25 cellular contexts compared by ENCODE assay signal in the genomic region with DNA sequence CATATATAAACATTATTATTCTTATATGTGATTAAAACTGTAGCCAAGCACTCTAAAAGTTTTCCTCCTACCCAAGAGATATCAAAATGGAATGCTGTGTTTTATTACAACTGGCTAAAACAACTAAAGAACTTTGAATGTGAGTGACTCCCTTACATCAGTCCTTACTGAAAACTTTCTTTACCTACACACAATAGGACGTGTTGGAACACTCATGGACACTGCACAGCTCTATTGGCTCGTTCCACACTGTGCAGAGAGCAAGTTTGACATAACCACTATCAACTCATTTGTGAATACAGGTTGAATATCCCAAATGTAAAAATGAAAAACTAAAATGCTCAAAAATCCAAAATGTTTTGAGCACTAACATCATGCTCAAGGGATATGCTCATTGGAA.
DNase-seq lines count a peak whose midpoint lies in the region; ATAC-seq and TF ChIP-seq lines count a peak whose summit lies in the region.
"Had no signal": no experiment of that assay in that cellular context is flagged by ENCODE, and none has a peak within 500 bp of the region (broad histone marks: within the 10 kb centered on the region; RNA-seq: fewer than 3 reads in every experiment).

No MANE protein-coding gene starts in this region.

- H3K27me3 ChIP-seq in Panc1 (ENCODE audit: control insufficient read depth, insufficient read depth, low read length) (no peaks in the 10 kb centered on the region), right lobe of liver (no peaks in the 10 kb centered on the region), adrenal gland (peaks cover 3% of the 10 kb centered on the region)

- DNase-seq in Panc1 (ENCODE audit: low read depth, low spot score) (no peak), chondrocyte (ENCODE audit: low spot score) (no peak), right lobe of liver (no peak), putamen (ENCODE audit: low spot score) (no peak), DMS153 treated with DMSO at 0.1 percent for 48 hours (lab: John Stamatoyannopoulos, UW; ENCODE audit: unreplicated experiment) (no peak), adrenal gland (no peak)
- no peak for DNase-seq in activated CD8-positive, alpha-beta memory T cell treated with anti-CD3 and anti-CD28 coated beads, Interleukin-2, amount 50 U/mL, for 4 hours
- DNase-seq: activated CD8-positive, alpha-beta T cell treated with anti-CD3 and anti-CD28 coated beads, Interleukin-2, amount 10 ng/mL, durations not matched to agents 7 days and 5 days; activated T-cell treated with anti-CD3 and anti-CD28 coated beads for 4 hours; CD8-positive, alpha-beta T cell; DMS 273 treated with DMSO at 0.1 percent for 48 hours; effector CD8-positive, alpha-beta T cell; H9; hippocampal formation; KG1; naive thymus-derived CD8-positive, alpha-beta T cell; NCI-H1417; NCI-H2081 treated with DMSO at 0.1 percent for 48 hours; retina; stimulated activated CD4-positive, alpha-beta T cell treated with anti-CD3 and anti-CD28 coated beads, Interleukin-2, amount 100 ng/mL, for 24 hours had no signal

- no peaks in the 10 kb centered on the region for H3K27me3 Mint-ChIP-seq in chondrocyte (ENCODE audit: low read depth)
- H3K27me3 Mint-ChIP-seq: activated naive CD8-positive, alpha-beta T cell; B cell had no signal

- H3K4me1 ChIP-seq in Panc1 (ENCODE audit: control insufficient read depth, insufficient read depth, low read length) (no peaks in the 10 kb centered on the region), right lobe of liver (peaks cover 0 to 18% (median 9%) of the 10 kb centered on the region in 4 donors), adrenal gland (replicated peaks in 1 of 2) (no peaks in the 10 kb centered on the region)
- H3K4me1 ChIP-seq: left ventricle myocardium inferior had no signal

- H3K36me3 ChIP-seq in Panc1 (ENCODE audit: control insufficient read depth, insufficient read depth, low read length) (no peaks in the 10 kb centered on the region), right lobe of liver (no peaks in the 10 kb centered on the region), adrenal gland (replicated peaks in 1 of 2) (no peaks in the 10 kb centered on the region)
- H3K36me3 ChIP-seq: left ventricle myocardium inferior had no signal

- H3K27ac Mint-ChIP-seq in chondrocyte (ENCODE audit: unreplicated experiment): peak overlapping the region; percentile 41
- H3K27ac Mint-ChIP-seq: activated CD8-positive, alpha-beta T cell treated with anti-CD3 and anti-CD28 coated beads, Interleukin-2, amount 10 ng/mL, durations not matched to agents 7 days and 5 days; activated naive CD8-positive, alpha-beta T cell; B cell; CD8-positive, alpha-beta T cell; H9; naive thymus-derived CD8-positive, alpha-beta T cell had no signal

- H3K4me3 ChIP-seq in Panc1 (ENCODE audit: low read depth in 2 of 2, low read length in 2 of 2): no peak overlapping the region
- no peak overlapping the region for H3K4me3 ChIP-seq in right lobe of liver
- no peak overlapping the region for H3K4me3 ChIP-seq in adrenal gland
- H3K4me3 ChIP-seq: left ventricle myocardium inferior, SK-N-MC had no signal

- WGBS in right lobe of liver (ENCODE audit: insufficient coverage, low coverage, low lambda C conversion rate, missing lambda C conversion rate): 24% methylated on average over 2 of the region's 2 CpGs
- 49 to 64% (median 54%) methylated on average over 2 of the region's 2 CpGs for WGBS in adrenal gland, 4 donors

- CTCF ChIA-PET in Panc1 (lab: Charles Lee): no interaction called here

- no peak overlapping the region for H3K4me3 Mint-ChIP-seq in chondrocyte (ENCODE audit: unreplicated experiment)
- H3K4me3 Mint-ChIP-seq: activated CD8-positive, alpha-beta T cell treated with anti-CD3 and anti-CD28 coated beads, Interleukin-2, amount 10 ng/mL, durations not matched to agents 7 days and 5 days; activated naive CD8-positive, alpha-beta T cell; B cell; CD8-positive, alpha-beta T cell; H9; naive thymus-derived CD8-positive, alpha-beta T cell had no signal

- in situ Hi-C loops in Panc1 (cut with HindIII; ENCODE audit: low pct_unique_long_range_greater_than_20kb, low sequenced_read_pairs): no loop called here

- intact Hi-C loops in Panc1 (cut with micrococcal nuclease; ENCODE audit: unreplicated experiment) (no loop called here), right lobe of liver (cut with DNase I) (no loop called here), adrenal gland (cut with DNase I) (no loop called here)

- peaks cover 32% of the 10 kb centered on the region for H3K4me1 Mint-ChIP-seq in chondrocyte (ENCODE audit: low read depth)
- H3K4me1 Mint-ChIP-seq: B cell; H9; naive thymus-derived CD8-positive, alpha-beta T cell had no signal

- no TSS peak for BruUV-seq in Panc1 (replicated peaks; lab: Mats Ljungman, UMichigan)

- H3K36me3 Mint-ChIP-seq in chondrocyte (ENCODE audit: low read depth): no peaks in the 10 kb centered on the region
- H3K36me3 Mint-ChIP-seq: activated naive CD8-positive, alpha-beta T cell; CD8-positive, alpha-beta T cell; naive thymus-derived CD8-positive, alpha-beta T cell had no signal

- H3K9me3 ChIP-seq in Panc1 (ENCODE audit: control insufficient read depth, insufficient read depth, low read depth, low read length) (no peaks in the 10 kb centered on the region), right lobe of liver (no peaks in the 10 kb centered on the region), adrenal gland (replicated peaks in 1 of 3) (no peaks in the 10 kb centered on the region)
- H3K9me3 ChIP-seq: left ventricle myocardium inferior had no signal

- TF ChIP-seq CTCF in 22Rv1 (IDR thresholded peaks at IDR 0.05) (no peak), Panc1 (IDR thresholded peaks at IDR 0.05) (no peak), chondrocyte (IDR thresholded peaks at IDR 0.05) (no peak), right lobe of liver (IDR thresholded peaks at IDR 0.05) (no peak), adrenal gland (IDR thresholded peaks at IDR 0.05) (no peak)

- POLR2A ChIA-PET in Panc1 (lab: Charles Lee): no interaction called here

- H3K27ac ChIP-seq in 22Rv1: peak overlapping the region; percentile 62
- no peak overlapping the region for H3K27ac ChIP-seq in Panc1 (ENCODE audit: low read length)
- peak overlapping the region; percentile 36 to 74 (median 41) for H3K27ac ChIP-seq in right lobe of liver
- H3K27ac ChIP-seq in adrenal gland: no peak overlapping the region
- H3K27ac ChIP-seq: left ventricle myocardium inferior, SK-N-MC had no signal

- ATAC-seq in Panc1 (peak; percentile 56), right lobe of liver (peak; percentile 32 to 59 (median 47))
- ATAC-seq: activated CD8-positive, alpha-beta T cell treated with anti-CD3 and anti-CD28 coated beads, Interleukin-2, amount 10 ng/mL, durations not matched to agents 7 days and 5 days; CD8-positive, alpha-beta T cell; naive thymus-derived CD8-positive, alpha-beta T cell had no signal

- no peak for TF ChIP-seq POLR2A in right lobe of liver (IDR thresholded peaks at IDR 0.05)
- TF ChIP-seq POLR2A in adrenal gland (IDR thresholded peaks at IDR 0.05): no peak

- peaks cover 2% of the 10 kb centered on the region for H3K9me3 Mint-ChIP-seq in chondrocyte (ENCODE audit: low read depth)

Comparison
In these comparisons a context has a peak if more than half of its experiments do, and no peak if none do; other contexts are left out.
1. H3K27ac ChIP-seq: peak in 22Rv1 (single experiment) and right lobe of liver (3 of 3); none in Panc1 (single experiment) and adrenal gland (0 of 5).